13 cellular contexts compared by ENCODE assay signal in the genomic region with DNA sequence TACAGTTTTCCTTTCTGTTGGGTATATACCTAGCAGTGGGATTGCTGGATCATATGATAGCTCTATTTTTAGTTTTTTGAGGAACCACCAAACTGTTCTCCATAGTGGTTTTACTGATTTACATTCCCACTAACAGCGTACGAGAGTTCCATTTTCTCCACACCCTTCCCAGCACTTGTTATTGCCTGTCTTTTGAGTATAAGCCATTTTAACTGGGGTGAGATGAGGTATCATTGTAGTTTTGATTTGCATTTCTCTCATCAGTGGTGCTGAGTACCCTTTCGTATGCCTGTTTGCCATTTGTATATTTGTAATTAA. TPM values are rescaled to one million over a fixed set of nuclear protein-coding genes. Genes with fewer than 3 reads are reported as not detected.
DNase-seq lines count a peak whose midpoint lies in the region; ATAC-seq, FAIRE-seq and TF ChIP-seq lines count a peak whose summit lies in the region.
"Had no signal": no experiment of that assay in that cellular context is flagged by ENCODE, and none has a peak within 500 bp of the region (broad histone marks: within the 10 kb centered on the region; RNA-seq: fewer than 3 reads in every experiment).

No MANE protein-coding gene starts in this region.

- peak overlapping the region; percentile 83 for H3K27ac Mint-ChIP-seq in T-helper 1 cell treated with Interleukin-12 subunit alpha and Interleukin-12 subunit beta and Interleukin-4 antibody, amounts not matched to agents 30 μg/mL and 1 μg/mL, for 36 hours
- peak overlapping the region; percentile 85 for H3K27ac Mint-ChIP-seq in stimulated activated memory B cell treated with anti-CD40 and anti-IgM and Interleukin-4, amounts not matched to agents 10 μg/mL and 1 μg/mL and 100 μg/mL, for 72 hours
- no peak overlapping the region for H3K27ac Mint-ChIP-seq in nephron progenitor cell

- POLR2A ChIA-PET in K562 (lab: Yijun Ruan, JAX): interaction anchor here (1.2 kb wide), 1 partner anchor 26 kb away, joined by 3 read pairs; no protein-coding TSS in a partner anchor
- POLR2A ChIA-PET in GM10248 (lab: Yijun Ruan, JAX): no interaction called here

- ATAC-seq in K562 (no peak), HG02884 (IDR thresholded peaks at IDR 0.05; ENCODE audit: unreplicated experiment) (no peak)
- no peak for ATAC-seq in stimulated activated memory B cell treated with anti-CD40 and anti-IgM and Interleukin-4, amounts not matched to agents 10 μg/mL and 1 μg/mL and 100 μg/mL, for 72 hours

- no peaks in the 10 kb centered on the region for H3K9me3 Mint-ChIP-seq in T-helper 1 cell treated with Interleukin-12 subunit alpha and Interleukin-12 subunit beta and Interleukin-4 antibody, amounts not matched to agents 30 μg/mL and 1 μg/mL, for 36 hours
- no peaks in the 10 kb centered on the region for H3K9me3 Mint-ChIP-seq in stimulated activated memory B cell treated with anti-CD40 and anti-IgM and Interleukin-4, amounts not matched to agents 10 μg/mL and 1 μg/mL and 100 μg/mL, for 72 hours
- H3K9me3 Mint-ChIP-seq in nephron progenitor cell: no peaks in the 10 kb centered on the region

- H3K4me3 ChIP-seq in K562: no peak overlapping the region
- H3K4me3 ChIP-seq: mucosa of descending colon had no signal

- H3K27me3 Mint-ChIP-seq in T-helper 1 cell treated with Interleukin-12 subunit alpha and Interleukin-12 subunit beta and Interleukin-4 antibody, amounts not matched to agents 30 μg/mL and 1 μg/mL, for 36 hours (ENCODE audit: low read depth): no peaks in the 10 kb centered on the region
- no peaks in the 10 kb centered on the region for H3K27me3 Mint-ChIP-seq in stimulated activated memory B cell treated with anti-CD40 and anti-IgM and Interleukin-4, amounts not matched to agents 10 μg/mL and 1 μg/mL and 100 μg/mL, for 72 hours
- no peaks in the 10 kb centered on the region for H3K27me3 Mint-ChIP-seq in nephron progenitor cell (ENCODE audit: low read depth, poor library complexity)

- TF ChIP-seq RAD21 in K562 (CRISPR knock-in tag; conservative IDR thresholded peaks at IDR 0.05 in 1 of 2, IDR thresholded peaks at IDR 0.05 in 1 of 2): no peak

- H3K9me1 ChIP-seq in K562 (ENCODE audit: control insufficient read depth, insufficient read depth, low read length): no peaks in the 10 kb centered on the region

- 84% methylated on average over 3 of the region's 3 CpGs for WGBS in K562 (ENCODE audit: insufficient coverage, low coverage, missing lambda C conversion rate)

- H3K9me3 ChIP-seq in K562 (replicated peaks; ENCODE audit: control insufficient read depth, insufficient read depth, low read depth, low read length): no peaks in the 10 kb centered on the region
- H3K9me3 ChIP-seq: mucosa of descending colon had no signal

- H3K36me3 Mint-ChIP-seq in T-helper 1 cell treated with Interleukin-12 subunit alpha and Interleukin-12 subunit beta and Interleukin-4 antibody, amounts not matched to agents 30 μg/mL and 1 μg/mL, for 36 hours (ENCODE audit: low read depth): peaks cover 32% of the 10 kb centered on the region
- H3K36me3 Mint-ChIP-seq in stimulated activated memory B cell treated with anti-CD40 and anti-IgM and Interleukin-4, amounts not matched to agents 10 μg/mL and 1 μg/mL and 100 μg/mL, for 72 hours: peaks cover 27% of the 10 kb centered on the region
- peaks cover 22% of the 10 kb centered on the region for H3K36me3 Mint-ChIP-seq in nephron progenitor cell (ENCODE audit: low read depth)

- H2AFZ ChIP-seq in K562 (ENCODE audit: low read depth, low read length): no peak overlapping the region

- H4K20me1 ChIP-seq in K562 (replicated peaks; ENCODE audit: control insufficient read depth, insufficient read depth, low read length): no peaks in the 10 kb centered on the region

- H3K4me1 ChIP-seq in K562 (replicated peaks in 1 of 2; ENCODE audit: control insufficient read depth in 2 of 2, insufficient read depth in 2 of 2, low read length in 2 of 2): peaks cover 0 to 14% of the 10 kb centered on the region in 2 experiments; a peak in 4 of 5 replicates

- no peaks in the 10 kb centered on the region for H3K36me3 ChIP-seq in K562 (ENCODE audit: control insufficient read depth, insufficient read depth, low read length)

- H3K4me2 ChIP-seq in K562 (ENCODE audit: insufficient read depth, low read length): no peak overlapping the region

- H3K4me3 Mint-ChIP-seq in T-helper 1 cell treated with Interleukin-12 subunit alpha and Interleukin-12 subunit beta and Interleukin-4 antibody, amounts not matched to agents 30 μg/mL and 1 μg/mL, for 36 hours: peak overlapping the region; percentile 36
- peak overlapping the region; percentile 10 for H3K4me3 Mint-ChIP-seq in stimulated activated memory B cell treated with anti-CD40 and anti-IgM and Interleukin-4, amounts not matched to agents 10 μg/mL and 1 μg/mL and 100 μg/mL, for 72 hours
- H3K4me3 Mint-ChIP-seq in nephron progenitor cell: no peak overlapping the region

- H3K27me3 ChIP-seq in K562 (ENCODE audit: control insufficient read depth in 2 of 2, insufficient read depth in 2 of 2, low read length in 2 of 2): no peaks in the 10 kb centered on the region

- peaks cover 46% of the 10 kb centered on the region for H3K4me1 Mint-ChIP-seq in T-helper 1 cell treated with Interleukin-12 subunit alpha and Interleukin-12 subunit beta and Interleukin-4 antibody, amounts not matched to agents 30 μg/mL and 1 μg/mL, for 36 hours (ENCODE audit: low read depth)
- peaks cover 31% of the 10 kb centered on the region for H3K4me1 Mint-ChIP-seq in stimulated activated memory B cell treated with anti-CD40 and anti-IgM and Interleukin-4, amounts not matched to agents 10 μg/mL and 1 μg/mL and 100 μg/mL, for 72 hours
- peaks cover 6% of the 10 kb centered on the region for H3K4me1 Mint-ChIP-seq in nephron progenitor cell

- TF ChIP-seq POLR2A in K562 (conservative IDR thresholded peaks at IDR 0.05): no peak

- peak overlapping the region; percentile 62; the same call in 2 of the 3 replicates for H3K27ac ChIP-seq in K562 (ENCODE audit: extremely low read depth, low read depth, low read length)

- no peak for FAIRE-seq in K562 (lab: Jason Lieb, UNC)
- FAIRE-seq: bronchial epithelial cell had no signal

- DNase-seq in T-helper 1 cell (no peak), NCI-H526 treated with DMSO at 0.1 percent for 48 hours (lab: John Stamatoyannopoulos, UW) (peak; percentile 23), K562 (ENCODE audit: extremely low read depth in 1 of 4, low spot score in 3 of 4) (no peak), GM10248 (ENCODE audit: extremely low spot score) (no peak), nephron progenitor cell (no peak)
- DNase-seq: 8988T, NCI-H510A treated with DMSO at 0.1 percent for 48 hours had no signal

- no peak for TF ChIP-seq EP300 in K562 (IDR thresholded peaks at IDR 0.05; ENCODE audit: low read length)

- no TSS peak for BruUV-seq in K562 (replicated peaks; lab: Mats Ljungman, UMichigan)

- H3K9ac ChIP-seq in K562 (ENCODE audit: insufficient read depth in 1 of 2, low read depth in 2 of 2, low read length in 2 of 2): no peak overlapping the region

- intact Hi-C loops in K562 (cut with micrococcal nuclease): no loop called here

- CTCF ChIA-PET in K562 (lab: Yijun Ruan, JAX; ENCODE audit: low intra/inter-chr PET ratio): no interaction called here
- CTCF ChIA-PET in GM10248 (lab: Yijun Ruan, JAX): no interaction called here

- H3K79me2 ChIP-seq in K562 (ENCODE audit: control insufficient read depth, insufficient read depth, low read length): peaks cover 2% of the 10 kb centered on the region; the same call in 1 of the 3 replicates

- TF ChIP-seq CTCF in K562 (IDR thresholded peaks at IDR 0.05 in 2 of 3, conservative IDR thresholded peaks at IDR 0.05 in 1 of 3; ENCODE audit: insufficient read depth in 2 of 3, low read depth in 1 of 3, low read length in 3 of 3): no peak
- TF ChIP-seq CTCF in GM10248 (IDR thresholded peaks at IDR 0.05; ENCODE audit: control extremely low read depth, extremely low read depth, low read depth, missing control alignments): no peak
- no peak for TF ChIP-seq CTCF in nephron progenitor cell (IDR thresholded peaks at IDR 0.05)

- in situ Hi-C loops in K562 (cut with MboI): no loop called here

RNA-seq across cellular contexts. Expression of a gene that starts 0.9 kb away (rescaled TPM):
- total RNA-seq in K562 (2011; cell fraction: chromatin; rRNA removed; ENCODE audit: low replicate concordance): 0.37 and 1.3 TPM in 2 replicates
- total RNA-seq in K562 (2011; cell fraction: nucleolus; rRNA removed): 0.33 and 0.39 TPM in 2 replicates
- total RNA-seq in K562 (2011; cell fraction: nucleoplasm; rRNA removed): 0.51 and 1.5 TPM in 2 replicates
- total RNA-seq in K562 (2014; rRNA removed): 0.54 and 0.82 TPM in 2 replicates
- total RNA-seq in K562 (2014; rRNA removed; fragmentation: Illumina TruSeq; extraction: Trizol): 1.9 and 2.1 TPM in 2 replicates
- 8.0 TPM in 2 replicates for total RNA-seq in K562 (2015; rRNA removed; fragmentation: Illumina TruSeq; extraction: Trizol)
- 1.7 and 2.0 TPM in 2 replicates for total RNA-seq in K562 (2021)
- 2.5 and 3.4 TPM in 2 replicates for polyA plus RNA-seq in K562 (2011; rRNA removed)
- 0.79 and 2.7 TPM in 2 replicates for polyA plus RNA-seq in K562 (2011; cell fraction: cytosol; rRNA removed)
- 0.61 and 1.4 TPM in 2 replicates for polyA plus RNA-seq in K562 (2011; cell fraction: nucleus; rRNA removed)
- 6.7 and 20.3 TPM in 2 replicates for polyA plus RNA-seq in K562 (2012)
- 6.5 and 7.1 TPM in 2 replicates for polyA plus RNA-seq in K562 (2014; fragmentation: Illumina TruSeq; extraction: Trizol)
- polyA plus RNA-seq in K562 (2014; fragmentation: Nextera tagmentation; extraction: Ambion mirVana): 1 to 10 TPM; 1.7 to 2.9 TPM
- 2.5 and 3.9 TPM in 2 replicates for polyA plus RNA-seq in K562 (2014; rRNA removed)
- polyA minus RNA-seq in K562 (2011; rRNA and poly(A)+ RNA removed): 0.91 and 1.6 TPM in 2 replicates
- not detected in 2 replicates for polyA minus RNA-seq in K562 (2011; cell fraction: cytosol; rRNA and poly(A)+ RNA removed)
- polyA minus RNA-seq in K562 (2011; cell fraction: nucleus; rRNA and poly(A)+ RNA removed): 0.27 and 0.44 TPM in 2 replicates
- total RNA-seq: bronchial epithelial cell had no signal

RNA-seq across cellular contexts. Expression of a gene that starts 6.7 kb away (rescaled TPM):
- total RNA-seq in K562 (2011; cell fraction: chromatin; rRNA removed; ENCODE audit: low replicate concordance): not detected in 2 replicates
- total RNA-seq in K562 (2011; cell fraction: nucleolus; rRNA removed): not detected in 2 replicates
- total RNA-seq in K562 (2011; cell fraction: nucleoplasm; rRNA removed): not detected in 2 replicates
- total RNA-seq in K562 (2014; rRNA removed) (not detected in 2 replicates), K562 (2014; rRNA removed; fragmentation: Illumina TruSeq; extraction: Trizol) (0.16 TPM in 1 of 2 replicates, not detected in the other), K562 (2015; rRNA removed; fragmentation: Illumina TruSeq; extraction: Trizol) (0.38 TPM in 1 of 2 replicates, not detected in the other), K562 (2021) (0.13 TPM in 2 replicates)
- polyA plus RNA-seq in K562 (2011; rRNA removed) (0.06 and 0.08 TPM in 2 replicates), K562 (2014; fragmentation: Illumina TruSeq; extraction: Trizol) (0.10 TPM in 1 of 2 replicates, not detected in the other), K562 (2014; fragmentation: Nextera tagmentation; extraction: Ambion mirVana) (under 1 TPM; 0.17 to 0.37 TPM), K562 (2014; rRNA removed) (0.20 TPM in 1 of 2 replicates, not detected in the other)
- polyA plus RNA-seq in K562 (2011; cell fraction: cytosol; rRNA removed): not detected in 2 replicates
- not detected in 2 replicates for polyA plus RNA-seq in K562 (2011; cell fraction: nucleus; rRNA removed)
- 0.10 and 0.22 TPM in 2 replicates for polyA plus RNA-seq in K562 (2012)
- polyA minus RNA-seq in K562 (2011; rRNA and poly(A)+ RNA removed): 0.11 TPM in 1 of 2 replicates, not detected in the other
- polyA minus RNA-seq in K562 (2011; cell fraction: cytosol; rRNA and poly(A)+ RNA removed): not detected in 2 replicates
- not detected in 2 replicates for polyA minus RNA-seq in K562 (2011; cell fraction: nucleus; rRNA and poly(A)+ RNA removed)
- total RNA-seq: bronchial epithelial cell had no signal

RNA-seq across cellular contexts. Expression of a gene that starts 17.7 kb away (rescaled TPM):
- not detected in 2 replicates for total RNA-seq in K562 (2011; cell fraction: chromatin; rRNA removed; ENCODE audit: low replicate concordance)
- not detected in 2 replicates for total RNA-seq in K562 (2011; cell fraction: nucleolus; rRNA removed)
- total RNA-seq in K562 (2011; cell fraction: nucleoplasm; rRNA removed): not detected in 2 replicates
- not detected in 2 replicates for total RNA-seq in K562 (2014; rRNA removed)
- total RNA-seq in K562 (2014; rRNA removed; fragmentation: Illumina TruSeq; extraction: Trizol): not detected in 2 replicates
- 0.11 TPM in 1 of 2 replicates, not detected in the other for total RNA-seq in K562 (2015; rRNA removed; fragmentation: Illumina TruSeq; extraction: Trizol)
- not detected in 2 replicates for total RNA-seq in K562 (2021)
- 0.03 TPM in 1 of 2 replicates, not detected in the other for polyA plus RNA-seq in K562 (2011; rRNA removed)
- polyA plus RNA-seq in K562 (2011; cell fraction: cytosol; rRNA removed): not detected in 2 replicates
- polyA plus RNA-seq in K562 (2011; cell fraction: nucleus; rRNA removed): 0.06 TPM in 2 replicates
- polyA plus RNA-seq in K562 (2012): 0.20 and 0.61 TPM in 2 replicates
- polyA plus RNA-seq in K562 (2014; fragmentation: Illumina TruSeq; extraction: Trizol): not detected in 2 replicates
- polyA plus RNA-seq in K562 (2014; fragmentation: Nextera tagmentation; extraction: Ambion mirVana): under 1 TPM in 1 of 2 experiments, not detected in 1; 0.41 TPM
- not detected in 2 replicates for polyA plus RNA-seq in K562 (2014; rRNA removed)
- 0.07 TPM in 1 of 2 replicates, not detected in the other for polyA minus RNA-seq in K562 (2011; rRNA and poly(A)+ RNA removed)
- polyA minus RNA-seq in K562 (2011; cell fraction: cytosol; rRNA and poly(A)+ RNA removed): not detected in 2 replicates
- 0.11 and 0.27 TPM in 2 replicates for polyA minus RNA-seq in K562 (2011; cell fraction: nucleus; rRNA and poly(A)+ RNA removed)
- total RNA-seq: bronchial epithelial cell, skeletal muscle tissue had no signal
